In genomic region chrX:101097546-101098453, GRCh38 we compare ENCODE assay signal across 8 cellular contexts. TPM values are rescaled to one million over a fixed set of nuclear protein-coding genes. Genes with fewer than 3 reads are reported as not detected.
DNase-seq lines count a peak whose midpoint lies in the region; ATAC-seq, FAIRE-seq and TF ChIP-seq lines count a peak whose summit lies in the region.

TSS of gene CENPI (plus strand) at chrX:101098204. CDS start at chrX:101101071, 2,867 bp downstream.

- WGBS in pancreas, 2 donors: 0 to 33% methylated on average over 48 of the region's 48 CpGs
- 0 to 53% methylated on average over 19 to 48 of the region's 48 CpGs for WGBS in tibial nerve, 2 donors

- TF ChIP-seq CTCF in GM13976 (IDR thresholded peaks at IDR 0.05; ENCODE audit: borderline replicate concordance, control extremely low read depth, extremely low read depth, insufficient read depth, missing control alignments): no peak
- TF ChIP-seq CTCF in cardiac muscle cell (IDR thresholded peaks at IDR 0.05; ENCODE audit: low read depth, low read length): no peak
- TF ChIP-seq CTCF in pancreas (IDR thresholded peaks at IDR 0.05): no peak
- TF ChIP-seq CTCF in tibial nerve (IDR thresholded peaks at IDR 0.05): no peak

- H3K27ac ChIP-seq in cardiac muscle cell (peak within 1 kb of the TSS; percentile 94), pancreas (peak within 1 kb of the TSS in 2 of 4 donors; percentile 41 to 69), tibial nerve (peak within 1 kb of the TSS; percentile 69 to 89 (median 80))

- no peaks in the 10 kb centered on the region for H3K4me1 ChIP-seq in adipocyte (ENCODE audit: control insufficient read depth, insufficient read depth, low read length)
- no peaks in the 10 kb centered on the region for H3K4me1 ChIP-seq in cardiac muscle cell (ENCODE audit: low read depth)
- H3K4me1 ChIP-seq in pancreas: no peaks in the 10 kb centered on the region
- H3K4me1 ChIP-seq in tibial nerve: peaks cover 0 to 6% (median 0%) of the 10 kb centered on the region in 4 donors

- peak; percentile 72 to 78 for TF ChIP-seq EP300 in tibial nerve (IDR thresholded peaks at IDR 0.05)

- TF ChIP-seq POLR2A in tibial nerve (IDR thresholded peaks at IDR 0.05): peak; percentile 16 to 65

- no peaks in the 10 kb centered on the region for H3K27me3 ChIP-seq in adipocyte (replicated peaks; ENCODE audit: control insufficient read depth, insufficient read depth, low read length)
- no peaks in the 10 kb centered on the region for H3K27me3 ChIP-seq in cardiac muscle cell
- H3K27me3 ChIP-seq in pancreas: peaks cover 0 to 6% (median 0%) of the 10 kb centered on the region in 4 donors
- H3K27me3 ChIP-seq in tibial nerve: peaks cover 0 to 8% of the 10 kb centered on the region in 2 donors

- DNase-seq in GM13976 (ENCODE audit: low spot score) (peak; percentile 93), NCI-H1436 treated with DMSO at 0.1 percent for 48 hours (lab: John Stamatoyannopoulos, UW) (peak; percentile 85), T follicular helper cell (ENCODE audit: low read depth) (peak; percentile 88), adipocyte (ENCODE audit: low read depth) (peak; percentile 93), cardiac muscle cell (ENCODE audit: low read depth in 1 of 2, low spot score in 1 of 2) (peak; percentile 92 to 96), pancreas (peak; percentile 91 to 96 (median 93)), tibial nerve (ENCODE audit: low spot score in 2 of 2) (peak; percentile 80 to 81)

- H3K9me3 ChIP-seq in adipocyte (ENCODE audit: control insufficient read depth, low read length) (no peaks in the 10 kb centered on the region), cardiac muscle cell (ENCODE audit: low read depth) (no peaks in the 10 kb centered on the region), pancreas (no peaks in the 10 kb centered on the region), tibial nerve (no peaks in the 10 kb centered on the region)

- in situ Hi-C loops in GM13976 (cut with MboI; ENCODE audit: low sequenced_read_pairs, unreplicated experiment): no loop called here

- H3K4me3 ChIP-seq in adipocyte (ENCODE audit: low read length): peak within 1 kb of the TSS; percentile 79
- H3K4me3 ChIP-seq in cardiac muscle cell: peak within 1 kb of the TSS; percentile 49
- H3K4me3 ChIP-seq in pancreas: peak within 1 kb of the TSS in 2 of 4 donors; percentile 33 to 44
- H3K4me3 ChIP-seq in tibial nerve: peak within 1 kb of the TSS; percentile 17 to 55 (median 42)

- intact Hi-C loops in pancreas (cut with DNase I): no loop called here

- peak; percentile 94 for FAIRE-seq in pancreas (lab: Jason Lieb, UNC)

- ATAC-seq in HG02852 (IDR thresholded peaks at IDR 0.05; ENCODE audit: unreplicated experiment): peak; percentile 100
- ATAC-seq in pancreas: peak; percentile 100

- H3K9ac ChIP-seq in adipocyte (ENCODE audit: low read length): peak within 1 kb of the TSS; percentile 83

- H3K36me3 ChIP-seq in adipocyte (ENCODE audit: control insufficient read depth, insufficient read depth, low read length, severe bottlenecking) (no peaks in the 10 kb centered on the region), cardiac muscle cell (no peaks in the 10 kb centered on the region), pancreas (no peaks in the 10 kb centered on the region), tibial nerve (peaks cover 0 to 5% (median 0%) of the 10 kb centered on the region in 3 donors)

RNA-seq across cellular contexts. Expression of gene CENPI, which starts in this region (rescaled TPM):
- total RNA-seq in cardiac muscle cell: 1.9 and 6.7 TPM in 2 replicates
- 1.1 and 2.4 TPM in 2 replicates for polyA plus RNA-seq in cardiac muscle cell
- total RNA-seq in pancreas: under 1 TPM in 5 of 6 donors, not detected in 1; 0.16 to 0.44 (median 0.35) TPM
- under 1 TPM; 0.26 to 0.34 TPM for polyA plus RNA-seq in pancreas
- 1 to 10 TPM; 2.1 to 5.2 (median 2.8) TPM for total RNA-seq in tibial nerve

Comparison
In these comparisons a context has a peak if more than half of its experiments do, and no peak if none do; other contexts are left out.
1. Peak in DNase-seq and ATAC-seq in pancreas; RNA of the gene not detected or under 1 TPM.